In the genomic region with DNA sequence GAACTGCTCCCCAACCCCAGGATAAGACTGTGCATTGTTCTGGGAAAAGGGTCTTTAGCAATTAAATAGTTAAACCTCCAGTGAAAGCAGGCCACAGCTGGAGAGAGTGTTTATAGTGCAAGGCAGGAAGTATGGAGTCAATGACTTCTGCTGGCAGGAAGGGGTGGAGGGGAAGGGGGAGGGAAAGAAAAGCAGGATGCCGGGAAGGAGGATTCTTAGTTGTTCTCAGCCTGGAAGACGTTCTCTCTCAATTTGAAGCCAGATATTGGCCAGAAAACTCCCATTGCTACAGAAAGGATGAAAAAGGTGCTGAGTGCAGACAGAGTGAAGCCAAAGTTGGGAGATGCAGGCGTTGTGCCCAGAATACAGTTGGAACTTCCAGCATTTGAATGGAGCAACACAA, we compare ENCODE assay signal across 8 cellular contexts. TPM values are rescaled to one million over a fixed set of nuclear protein-coding genes. Genes with fewer than 3 reads are reported as not detected.
DNase-seq lines count a peak whose midpoint lies in the region; ATAC-seq, FAIRE-seq and TF ChIP-seq lines count a peak whose summit lies in the region.

No MANE protein-coding gene starts in this region.

- H3K27ac ChIP-seq in AG04450 (ENCODE audit: low read depth, low read length) (peak overlapping the region; percentile 89), HepG2 (ENCODE audit: extremely low read length, insufficient read depth, low read length) (no peak overlapping the region), upper lobe of left lung (peak overlapping the region; percentile 12 to 83 (median 54))

- FAIRE-seq in HepG2 (lab: Jason Lieb, UNC): no peak

- no peak overlapping the region for H3K9ac ChIP-seq in HepG2 (ENCODE audit: insufficient read depth, low read depth, low read length)

- H2AFZ ChIP-seq in HepG2 (ENCODE audit: low read length): no peak overlapping the region

- H3K27me3 ChIP-seq in AG04450 (ENCODE audit: control insufficient read depth, insufficient read depth, low read length): no peaks in the 10 kb centered on the region
- peaks cover 0 to 9% of the 10 kb centered on the region in 2 experiments; a peak in 2 of 5 replicates for H3K27me3 ChIP-seq in HepG2 (ENCODE audit: control insufficient read depth in 1 of 2, insufficient read depth in 2 of 2, low read length in 2 of 2)
- no peaks in the 10 kb centered on the region for H3K27me3 ChIP-seq in upper lobe of left lung

- no peak overlapping the region for H3K4me2 ChIP-seq in HepG2 (ENCODE audit: low read depth, low read length)

- DNase-seq in AG04450 (ENCODE audit: low read depth, low spot score) (peak; percentile 62), NCI-H1105 (lab: John Stamatoyannopoulos, UW) (peak; percentile 14), cerebellar cortex (ENCODE audit: low spot score) (peak; percentile 22), HepG2 (ENCODE audit: low spot score) (no peak), upper lobe of left lung (peak in 1 of 2 donors; percentile 24)
- no peak for DNase-seq in natural killer cell treated with Interleukin-12 subunit alpha and Interleukin-12 subunit beta and Interleukin-15 and Interleukin-18, amount 100 ng/mL, for 72 hours (ENCODE audit: low spot score)

- POLR2A ChIA-PET in AG04450 (lab: Yijun Ruan, JAX): no interaction called here
- POLR2A ChIA-PET in HepG2 (lab: Yijun Ruan, JAX): no interaction called here

- no peaks in the 10 kb centered on the region for H3K9me3 Mint-ChIP-seq in natural killer cell treated with Interleukin-12 subunit alpha and Interleukin-12 subunit beta and Interleukin-15 and Interleukin-18, amount 100 ng/mL, for 72 hours

- H3K4me1 Mint-ChIP-seq in natural killer cell treated with Interleukin-12 subunit alpha and Interleukin-12 subunit beta and Interleukin-15 and Interleukin-18, amount 100 ng/mL, for 72 hours (ENCODE audit: low read depth in 2 of 2): no peaks in the 10 kb centered on the region

- no peak for TF ChIP-seq CTCF in AG04450 (IDR thresholded peaks at IDR 0.05; ENCODE audit: low read depth, low read length)
- no peak for TF ChIP-seq CTCF in HepG2 (CRISPR knock-in tag; IDR thresholded peaks at IDR 0.05)
- TF ChIP-seq CTCF in upper lobe of left lung (IDR thresholded peaks at IDR 0.05): no peak

- no peak overlapping the region for H3K27ac Mint-ChIP-seq in natural killer cell treated with Interleukin-12 subunit alpha and Interleukin-12 subunit beta and Interleukin-15 and Interleukin-18, amount 100 ng/mL, for 72 hours

- BruUV-seq in HepG2 (replicated peaks; lab: Mats Ljungman, UMichigan): no TSS peak

- intact Hi-C loops in HepG2 (cut with micrococcal nuclease; ENCODE audit: unreplicated experiment): no loop called here

- TF ChIP-seq POLR2A in HepG2 (IDR thresholded peaks at IDR 0.05; ENCODE audit: insufficient read depth in 1 of 2, low read depth in 2 of 2, low read length in 2 of 2): no peak
- TF ChIP-seq POLR2A in upper lobe of left lung (IDR thresholded peaks at IDR 0.05): no peak

- peak overlapping the region; percentile 65 for H3K4me3 ChIP-seq in AG04450 (ENCODE audit: low read depth, low read length)
- no peak overlapping the region for H3K4me3 ChIP-seq in HepG2 (replicated peaks in 1 of 3; ENCODE audit: insufficient read depth in 1 of 3, low read depth in 2 of 3, low read length in 3 of 3)
- H3K4me3 ChIP-seq in upper lobe of left lung: peak overlapping the region in 1 of 4 donors; percentile 3

- H4K20me1 ChIP-seq in HepG2 (ENCODE audit: insufficient read depth, low read length): no peaks in the 10 kb centered on the region

- H3K36me3 Mint-ChIP-seq in natural killer cell treated with Interleukin-12 subunit alpha and Interleukin-12 subunit beta and Interleukin-15 and Interleukin-18, amount 100 ng/mL, for 72 hours: no peaks in the 10 kb centered on the region

- no peaks in the 10 kb centered on the region for H3K4me1 ChIP-seq in HepG2 (ENCODE audit: insufficient read depth, low read length)
- peaks cover 6 to 21% (median 14%) of the 10 kb centered on the region in 4 donors for H3K4me1 ChIP-seq in upper lobe of left lung

- H3K36me3 ChIP-seq in HepG2 (replicated peaks in 1 of 2; ENCODE audit: control insufficient read depth in 1 of 2, insufficient read depth in 2 of 2, low read length in 2 of 2) (no peaks in the 10 kb centered on the region), upper lobe of left lung (no peaks in the 10 kb centered on the region)

- TF ChIP-seq EP300 in HepG2 (IDR thresholded peaks at IDR 0.05; ENCODE audit: low read depth in 2 of 2, low read length in 2 of 2) (no peak), HepG2 (CRISPR knock-in tag; IDR thresholded peaks at IDR 0.05; ENCODE audit: borderline replicate concordance) (no peak), upper lobe of left lung (IDR thresholded peaks at IDR 0.05) (peak in 1 of 4 donors; percentile 68)

- TF ChIP-seq RAD21 in HepG2 (CRISPR knock-in tag; IDR thresholded peaks at IDR 0.05): no peak

- WGBS in HepG2 (ENCODE audit: low lambda C conversion rate): 9% methylated on average over 3 of the region's 3 CpGs
- WGBS in upper lobe of left lung, 2 donors: 13 to 22% methylated on average over 3 of the region's 3 CpGs

- in situ Hi-C loops in HepG2 (cut with HindIII; ENCODE audit: extremely low pct_ligation_motif_present, low pct_unique_long_range_greater_than_20kb): no loop called here

- CTCF ChIA-PET in AG04450 (lab: Charles Lee): no interaction called here
- CTCF ChIA-PET in HepG2 (lab: Yijun Ruan, JAX; ENCODE audit: low intra/inter-chr PET ratio, low total read pairs): no interaction called here

- peaks cover 11 to 16% of the 10 kb centered on the region in 2 donors for H3K27me3 Mint-ChIP-seq in natural killer cell treated with Interleukin-12 subunit alpha and Interleukin-12 subunit beta and Interleukin-15 and Interleukin-18, amount 100 ng/mL, for 72 hours

- H3K79me2 ChIP-seq in HepG2 (ENCODE audit: insufficient read depth, low read length): no peaks in the 10 kb centered on the region

- no peaks in the 10 kb centered on the region for H3K9me3 ChIP-seq in AG04450 (ENCODE audit: control insufficient read depth, insufficient read depth, low read length)
- no peaks in the 10 kb centered on the region for H3K9me3 ChIP-seq in HepG2 (ENCODE audit: low read length)
- H3K9me3 ChIP-seq in upper lobe of left lung: no peaks in the 10 kb centered on the region

- no peak overlapping the region for H3K4me3 Mint-ChIP-seq in natural killer cell treated with Interleukin-12 subunit alpha and Interleukin-12 subunit beta and Interleukin-15 and Interleukin-18, amount 100 ng/mL, for 72 hours

- ATAC-seq in HepG2: no peak
- peak; percentile 76 to 94 for ATAC-seq in upper lobe of left lung (ENCODE audit: low FRiP score in 2 of 2)
- no peak for ATAC-seq in HG03095 (IDR thresholded peaks at IDR 0.05; ENCODE audit: unreplicated experiment)
- no peak for ATAC-seq in natural killer cell treated with Interleukin-12 subunit alpha and Interleukin-12 subunit beta and Interleukin-15 and Interleukin-18, amount 100 ng/mL, for 72 hours
- ATAC-seq in GM21515 (IDR thresholded peaks at IDR 0.05; ENCODE audit: unreplicated experiment): no peak

TF ChIP-seq in HepG2, 621 proteins besides CTCF, POLR2A, EP300 and RAD21:
- TF ChIP-seq HNF4G (IDR thresholded peaks at IDR 0.05; ENCODE audit: borderline replicate concordance, low read depth, low read length): no peak
- no peak for TF ChIP-seq HNF4G (CRISPR knock-in tag; IDR thresholded peaks at IDR 0.05; ENCODE audit: borderline replicate concordance, low read depth)
- peak; percentile 87 for TF ChIP-seq ZNF652 (CRISPR knock-in tag; IDR thresholded peaks at IDR 0.05; ENCODE audit: borderline replicate concordance, low read depth)
- no peak for TF ChIP-seq RXRB (CRISPR knock-in tag; IDR thresholded peaks at IDR 0.05; ENCODE audit: borderline replicate concordance)

RNA-seq across cellular contexts. Expression of a gene that starts 35.7 kb away (rescaled TPM):
- 55.3 and 67.5 TPM in 2 replicates for polyA plus RNA-seq in AG04450 (2011; rRNA removed)
- polyA minus RNA-seq in AG04450 (2011; rRNA and poly(A)+ RNA removed): 25.6 and 36.6 TPM in 2 replicates
- 84.1 and 116 TPM in 2 replicates for total RNA-seq in HepG2 (2016; rRNA removed; fragmentation: Illumina TruSeq; extraction: Trizol)
- total RNA-seq in HepG2 (2016; cell fraction: cytosol; rRNA removed; fragmentation: Illumina TruSeq; extraction: Trizol; ENCODE audit: low read depth): 16.4 and 20.7 TPM in 2 replicates
- total RNA-seq in HepG2 (2016; cell fraction: insoluble cytoplasmic fraction; rRNA removed; fragmentation: Illumina TruSeq; extraction: Trizol): 86.5 and 121 TPM in 2 replicates
- 31.9 and 33.1 TPM in 2 replicates for total RNA-seq in HepG2 (2016; cell fraction: membrane; rRNA removed; fragmentation: Illumina TruSeq; extraction: Trizol)
- 55.0 and 58.8 TPM in 2 replicates for total RNA-seq in HepG2 (2016; cell fraction: nucleus; rRNA removed; fragmentation: Illumina TruSeq; extraction: Trizol)
- 43.7 and 58.1 TPM in 2 replicates for polyA plus RNA-seq in HepG2 (2011; rRNA removed)
- 35.5 and 40.7 TPM in 2 replicates for polyA plus RNA-seq in HepG2 (2011; cell fraction: cytosol; rRNA removed)
- 69.6 and 84.5 TPM in 2 replicates for polyA plus RNA-seq in HepG2 (2011; cell fraction: nucleus; rRNA removed)
- polyA plus RNA-seq in HepG2 (2012): 28.8 and 43.7 TPM in 2 replicates
- polyA plus RNA-seq in HepG2 (2016; cell fraction: cytosol; fragmentation: Illumina TruSeq; extraction: Trizol; ENCODE audit: low read depth): 10.2 and 11.3 TPM in 2 replicates
- 99.9 and 106 TPM in 2 replicates for polyA plus RNA-seq in HepG2 (2016; cell fraction: insoluble cytoplasmic fraction; fragmentation: Illumina TruSeq; extraction: Trizol; ENCODE audit: low read depth)
- polyA plus RNA-seq in HepG2 (2016; cell fraction: membrane; fragmentation: Illumina TruSeq; extraction: Trizol; ENCODE audit: low read depth): 19.7 and 20.1 TPM in 2 replicates
- 110 and 131 TPM in 2 replicates for polyA plus RNA-seq in HepG2 (2016; cell fraction: nucleus; fragmentation: Illumina TruSeq; extraction: Trizol; ENCODE audit: insufficient read depth, low read depth)
- polyA minus RNA-seq in HepG2 (2011; rRNA and poly(A)+ RNA removed; ENCODE audit: low replicate concordance): 18.2 and 73.1 TPM in 2 replicates
- 22.5 and 24.9 TPM in 2 replicates for polyA minus RNA-seq in HepG2 (2011; cell fraction: cytosol; rRNA and poly(A)+ RNA removed)
- 51.0 and 56.7 TPM in 2 replicates for polyA minus RNA-seq in HepG2 (2011; cell fraction: nucleus; rRNA and poly(A)+ RNA removed)
- total RNA-seq in upper lobe of left lung: 10 to 100 TPM; 17.2 to 47.3 (median 30.7) TPM
- total RNA-seq in natural killer cell treated with Interleukin-12 subunit alpha and Interleukin-12 subunit beta and Interleukin-15 and Interleukin-18, amount 100 ng/mL, for 72 hours: 10 to 100 TPM; 67.6 to 71.0 TPM

Comparison
In these comparisons a context has a peak if more than half of its experiments do, and no peak if none do; other contexts are left out.
1. DNase-seq: peak in AG04450 (single experiment), NCI-H1105 (single experiment) and cerebellar cortex (single experiment); none in HepG2 (single experiment) and natural killer cell treated with Interleukin-12 subunit alpha and Interleukin-12 subunit beta and Interleukin-15 and Interleukin-18, amount 100 ng/mL, for 72 hours (single experiment).
2. ATAC-seq: peak in upper lobe of left lung (2 of 2); none in HepG2 (single experiment), HG03095 (single experiment), natural killer cell treated with Interleukin-12 subunit alpha and Interleukin-12 subunit beta and Interleukin-15 and Interleukin-18, amount 100 ng/mL, for 72 hours (0 of 2) and GM21515 (single experiment).